Comparison of ENCODE assay signal across 22 cellular contexts in the genomic region with DNA sequence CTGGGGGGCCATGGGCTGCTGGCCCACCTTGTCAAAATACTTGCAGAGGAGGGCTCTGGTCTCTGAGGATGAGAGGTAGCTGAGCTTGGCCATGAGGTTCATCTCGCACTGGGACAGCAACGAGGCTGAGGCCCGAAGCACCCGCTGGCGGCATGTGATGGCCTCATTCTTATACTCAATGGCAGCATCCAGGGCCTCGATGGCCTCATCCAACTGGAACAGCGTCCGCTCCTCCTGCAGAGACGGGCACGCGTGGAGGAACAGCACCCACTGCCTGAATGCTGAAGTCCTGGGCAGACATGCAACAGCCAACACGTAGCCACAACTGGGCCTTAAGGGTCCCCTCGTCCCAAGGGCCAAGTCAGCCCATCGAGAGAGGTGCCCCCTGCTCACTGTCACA. TPM values are rescaled to one million over a fixed set of nuclear protein-coding genes. Genes with fewer than 3 reads are reported as not detected.
"Had no signal": no experiment of that assay in that cellular context is flagged by ENCODE, and none has a peak within 500 bp of the region (broad histone marks: within the 10 kb centered on the region; RNA-seq: fewer than 3 reads in every experiment).

No MANE protein-coding gene starts in this region.

- H2AFZ ChIP-seq: neural progenitor cell had no signal

- H3K27me3 ChIP-seq: gastroesophageal sphincter, neural progenitor cell, ovary, upper lobe of left lung had no signal

- H3K4me2 ChIP-seq: neural progenitor cell had no signal

- ATAC-seq: gastroesophageal sphincter; left colon; lower lobe of right lung; naive thymus-derived CD8-positive, alpha-beta T cell had no signal

- FAIRE-seq: bronchial epithelial cell, islet of Langerhans had no signal

- H3K9ac ChIP-seq: neural progenitor cell had no signal

- H3K36me3 ChIP-seq: ovary, prostate gland had no signal

- H3K27ac ChIP-seq: epithelial cell of prostate, gastroesophageal sphincter, lower lobe of right lung, neural progenitor cell, ovary, prostate gland, upper lobe of left lung had no signal

- H3K9me3 ChIP-seq: gastroesophageal sphincter, lower lobe of right lung, ovary, prostate gland, upper lobe of left lung had no signal

- DNase-seq: activated CD4-positive, alpha-beta T cell treated with anti-CD3 and anti-CD28 coated beads for 1 hour; activated effector memory CD4-positive, alpha-beta T cell treated with anti-CD3 and anti-CD28 coated beads, Interleukin-2, amount 50 U/mL, for 16 hours; activated naive CD4-positive, alpha-beta T cell treated with anti-CD3 and anti-CD28 coated beads, Interleukin-2, amount 10 ng/mL, durations not matched to agents 7 days and 5 days; activated T-cell treated with anti-CD3 and anti-CD28 coated beads, Interleukin-2, amount 50 U/mL, for 72 hours; amygdala; cortex of kidney; left colon; lower lobe of right lung; mesendoderm; naive thymus-derived CD8-positive, alpha-beta T cell; ovary; stimulated activated CD4-positive, alpha-beta T cell treated with anti-CD3 and anti-CD28 coated beads, Interleukin-4, amount 100 ng/mL, for 24 hours; stimulated activated naive CD4-positive, alpha-beta T cell treated with Interleukin-2 at 50 U/mL for 16 hours; T-helper 9 cell had no signal

- H3K4me3 ChIP-seq: gastroesophageal sphincter, lower lobe of right lung, neural progenitor cell, ovary, prostate gland, upper lobe of left lung had no signal

- H3K4me1 ChIP-seq: gastroesophageal sphincter, lower lobe of right lung, neural progenitor cell, prostate gland, upper lobe of left lung had no signal

RNA-seq across cellular contexts. Expression of gene PLIN1, which starts 48.9 kb away (rescaled TPM):
- total RNA-seq: T-helper 1 cell treated with Interleukin-12 subunit alpha and Interleukin-12 subunit beta and Interleukin-4 antibody, amounts not matched to agents 30 ng/mL and 1 ng/mL, for 36 hours had no signal
- polyA plus RNA-seq: naive thymus-derived CD8-positive, alpha-beta T cell had no signal

RNA-seq across cellular contexts. Expression of gene TICRR, which starts 55.0 kb away (rescaled TPM):
- polyA plus RNA-seq: naive thymus-derived CD8-positive, alpha-beta T cell had no signal
